ENCODE assay signal across 29 cellular contexts in the genomic region with DNA sequence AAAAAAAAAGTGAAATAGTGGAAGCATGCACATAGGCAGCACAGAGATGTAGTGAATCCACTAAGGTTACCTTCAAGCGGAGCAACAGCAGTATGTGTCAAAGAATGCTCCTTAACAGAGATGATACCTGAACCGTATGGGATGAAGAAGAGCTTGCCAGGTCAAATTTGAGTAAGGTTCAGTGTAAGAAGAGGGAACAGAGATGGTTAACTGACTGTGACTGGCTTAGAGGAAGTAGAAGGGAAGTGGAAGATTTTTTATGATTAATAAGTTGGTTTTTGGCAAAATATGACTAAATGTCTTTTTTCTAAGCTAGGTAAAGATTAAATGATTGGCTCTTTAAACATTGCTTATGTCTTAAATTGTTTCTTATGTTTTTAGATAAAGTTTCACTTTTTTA. TPM values are rescaled to one million over a fixed set of nuclear protein-coding genes. Genes with fewer than 3 reads are reported as not detected.
"Had no signal": no experiment of that assay in that cellular context is flagged by ENCODE, and none has a peak within 500 bp of the region (broad histone marks: within the 10 kb centered on the region; RNA-seq: fewer than 3 reads in every experiment).

No MANE protein-coding gene starts in this region.

- H3K27ac Mint-ChIP-seq: activated CD4-positive, alpha-beta T cell treated with anti-CD3 and anti-CD28 coated beads, Interleukin-2, amount 10 ng/mL, durations not matched to agents 24 days and 14 days; activated CD8-positive, alpha-beta memory T cell treated with anti-CD3 and anti-CD28 coated beads, Interleukin-2, amount 10 ng/mL, durations not matched to agents 7 days and 5 days; activated CD8-positive, alpha-beta T cell treated with anti-CD3 and anti-CD28 coated beads for 36 hours; activated naive CD4-positive, alpha-beta T cell treated with anti-CD3 and anti-CD28 coated beads, Interleukin-2, amount 50 U/mL, for 24 hours; activated T-helper 1 cell treated with anti-CD3 and anti-CD28 coated beads, Interleukin-12 subunit alpha, Interleukin-12 subunit beta, Interleukin-2, Interleukin-4 antibody, amounts not matched to agents 30 ng/mL and 10 ng/mL and 1 ng/mL, durations not matched to agents 14 hours and 24 hours and 36 hours had no signal

- H3K4me1 ChIP-seq: body of pancreas, suprapubic skin had no signal

- H3K4me3 Mint-ChIP-seq: activated CD4-positive, alpha-beta T cell treated with anti-CD3 and anti-CD28 coated beads, Interleukin-2, amount 10 ng/mL, durations not matched to agents 24 days and 14 days; activated CD8-positive, alpha-beta memory T cell treated with anti-CD3 and anti-CD28 coated beads, Interleukin-2, amount 10 ng/mL, durations not matched to agents 7 days and 5 days; activated CD8-positive, alpha-beta T cell treated with anti-CD3 and anti-CD28 coated beads for 36 hours; activated naive CD4-positive, alpha-beta T cell treated with anti-CD3 and anti-CD28 coated beads, Interleukin-2, amount 50 U/mL, for 24 hours; activated T-helper 1 cell treated with anti-CD3 and anti-CD28 coated beads, Interleukin-12 subunit alpha, Interleukin-12 subunit beta, Interleukin-2, Interleukin-4 antibody, amounts not matched to agents 30 ng/mL and 10 ng/mL and 1 ng/mL, durations not matched to agents 14 hours and 24 hours and 36 hours; neural crest cell had no signal

- ATAC-seq: activated CD4-positive, CD25-positive, alpha-beta regulatory T cell treated with anti-CD3 and anti-CD28 coated beads, Interleukin-2, amount 50 U/mL, for 24 hours; activated CD8-positive, alpha-beta memory T cell treated with anti-CD3 and anti-CD28 coated beads, Interleukin-2, amount 10 ng/mL, durations not matched to agents 7 days and 5 days; activated CD8-positive, alpha-beta T cell treated with anti-CD3 and anti-CD28 coated beads for 36 hours; body of pancreas; left colon; mucosa of descending colon; right lobe of liver had no signal

- H3K27ac ChIP-seq: body of pancreas, cardiac muscle cell, right lobe of liver, skin epidermis, stomach, suprapubic skin, transverse colon had no signal

- H3K27me3 Mint-ChIP-seq: activated CD4-positive, alpha-beta T cell treated with anti-CD3 and anti-CD28 coated beads, Interleukin-2, amount 10 ng/mL, durations not matched to agents 24 days and 14 days; activated CD8-positive, alpha-beta memory T cell treated with anti-CD3 and anti-CD28 coated beads, Interleukin-2, amount 10 ng/mL, durations not matched to agents 7 days and 5 days; activated CD8-positive, alpha-beta T cell treated with anti-CD3 and anti-CD28 coated beads for 36 hours; activated naive CD4-positive, alpha-beta T cell treated with anti-CD3 and anti-CD28 coated beads, Interleukin-2, amount 50 U/mL, for 24 hours had no signal

- H3K4me1 Mint-ChIP-seq: activated naive CD4-positive, alpha-beta T cell treated with anti-CD3 and anti-CD28 coated beads, Interleukin-2, amount 50 U/mL, for 24 hours had no signal

- H3K9me3 ChIP-seq: body of pancreas, mucosa of descending colon, right lobe of liver, stomach, suprapubic skin, transverse colon had no signal

- H3K4me3 ChIP-seq: body of pancreas, cardiac muscle cell, mucosa of descending colon, right lobe of liver, skin epidermis, stomach, suprapubic skin, transverse colon had no signal

- H3K27me3 ChIP-seq: body of pancreas, cardiac muscle cell, right lobe of liver, stomach, suprapubic skin, transverse colon had no signal

- H3K9me3 Mint-ChIP-seq: activated CD4-positive, alpha-beta T cell treated with anti-CD3 and anti-CD28 coated beads, Interleukin-2, amount 10 ng/mL, durations not matched to agents 24 days and 14 days; activated CD8-positive, alpha-beta T cell treated with anti-CD3 and anti-CD28 coated beads for 36 hours; activated naive CD4-positive, alpha-beta T cell treated with anti-CD3 and anti-CD28 coated beads, Interleukin-2, amount 50 U/mL, for 24 hours; activated T-helper 1 cell treated with anti-CD3 and anti-CD28 coated beads, Interleukin-12 subunit alpha, Interleukin-12 subunit beta, Interleukin-2, Interleukin-4 antibody, amounts not matched to agents 30 ng/mL and 10 ng/mL and 1 ng/mL, durations not matched to agents 14 hours and 24 hours and 36 hours; neural crest cell had no signal

- DNase-seq: activated CD4-positive, alpha-beta T cell treated with anti-CD3 and anti-CD28 coated beads, Interleukin-2, amount 10 ng/mL, durations not matched to agents 24 days and 14 days; activated CD8-positive, alpha-beta memory T cell treated with anti-CD3 and anti-CD28 coated beads, Interleukin-2, amount 10 ng/mL, durations not matched to agents 7 days and 5 days; activated CD8-positive, alpha-beta T cell treated with anti-CD3 and anti-CD28 coated beads for 36 hours; activated gamma-delta T cell; activated T-cell treated with anti-CD3 and anti-CD28 coated beads for 4 hours; anterior cingulate cortex; body of pancreas; effector CD4-positive, alpha-beta T cell; erythroblast; foreskin fibroblast; left colon; mesenchymal stem cell; mucosa of descending colon; occipital lobe; posterior cingulate gyrus; right lobe of liver; stimulated activated CD4-positive, alpha-beta T cell treated with anti-CD3 and anti-CD28 coated beads, Interleukin-1b, Interleukin-23, amount 100 ng/mL, for 48 hours; stomach; transverse colon had no signal

RNA-seq across cellular contexts. Expression of gene C20orf144, which starts 52.6 kb away (rescaled TPM):
- total RNA-seq: cerebellum, glomerular endothelial cell, left colon, lower leg skin, occipital lobe, stomach, suprapubic skin, transverse colon had no signal
